In the genomic region with DNA sequence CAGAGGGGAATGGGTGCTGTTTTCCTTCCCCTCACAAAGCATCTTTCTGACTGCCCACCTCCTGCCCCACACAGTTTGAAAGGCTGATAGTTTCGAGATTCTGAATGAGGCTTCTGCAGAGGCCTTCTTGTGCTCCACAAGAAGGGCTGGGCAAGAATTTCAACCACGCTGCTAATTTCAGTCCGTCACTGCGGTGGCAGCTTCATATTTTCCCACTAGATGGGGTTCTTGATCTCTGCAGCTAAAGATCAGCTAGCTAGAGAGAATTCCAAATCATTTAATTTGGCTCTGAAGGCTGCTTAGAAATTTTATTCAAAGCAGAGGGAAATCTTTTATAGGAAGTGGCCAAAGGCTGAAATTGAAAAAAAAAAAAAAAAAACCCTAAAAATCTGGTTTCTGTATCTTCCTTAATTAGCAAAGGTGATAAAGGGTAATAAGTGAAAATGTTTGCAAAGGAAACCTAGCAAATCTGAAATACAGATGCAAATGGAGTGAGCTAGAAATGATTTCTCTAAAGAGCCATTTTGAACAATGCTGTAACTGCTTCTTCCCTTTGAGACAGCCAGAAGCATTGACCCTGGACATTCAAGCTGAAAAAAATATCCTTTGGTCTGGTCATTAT, we compare ENCODE assay signal across 8 cellular contexts. TPM values are rescaled to one million over a fixed set of nuclear protein-coding genes. Genes with fewer than 3 reads are reported as not detected.
DNase-seq lines count a peak whose midpoint lies in the region; ATAC-seq, FAIRE-seq and TF ChIP-seq lines count a peak whose summit lies in the region.

No MANE protein-coding gene starts in this region.

- no peak overlapping the region for H3K4me3 Mint-ChIP-seq in type B pancreatic cell

- H4K20me1 ChIP-seq in keratinocyte (ENCODE audit: control insufficient read depth, extremely low read depth, insufficient read depth, low read length) = no peaks in the 10 kb centered on the region

- no peaks in the 10 kb centered on the region for H3K9me3 Mint-ChIP-seq in type B pancreatic cell

- H3K79me2 ChIP-seq in keratinocyte (ENCODE audit: control insufficient read depth, insufficient read depth, low read length) = no peaks in the 10 kb centered on the region

- H3K27ac ChIP-seq in breast epithelium (peak overlapping the region in 1 of 2 donors; percentile 48), keratinocyte (ENCODE audit: control insufficient read depth, insufficient read depth, low read length) (no peak overlapping the region)

- DNase-seq in GM20000 (ENCODE audit: low spot score) = no peak
- DNase-seq in NCI-H2171 (lab: John Stamatoyannopoulos, UW) = peak; percentile 15
- DNase-seq in breast epithelium (ENCODE audit: low spot score in 2 of 2) = peak in 1 of 2 donors; percentile 30
- no peak for DNase-seq in keratinocyte (ENCODE audit: low read depth, low spot score)
- peak; percentile 57 for DNase-seq in type B pancreatic cell (ENCODE audit: extremely low spot score, unreplicated experiment)
- DNase-seq in GM19239 (ENCODE audit: insufficient read length, low spot score) = no peak

- H3K4me1 ChIP-seq in breast epithelium (no peaks in the 10 kb centered on the region), keratinocyte (ENCODE audit: control insufficient read depth, extremely low read depth, insufficient read depth, low read length) (no peaks in the 10 kb centered on the region)

- dilution Hi-C loops in keratinocyte (cut with MboI; ENCODE audit: extremely low pct_ligation_motif_present, low sequenced_read_pairs) = no loop called here

- TF ChIP-seq POLR2A in breast epithelium (IDR thresholded peaks at IDR 0.05) = no peak

- no peak overlapping the region for H3K4me2 ChIP-seq in keratinocyte (ENCODE audit: control insufficient read depth, extremely low read depth, insufficient read depth, low read depth, low read length)

- no peaks in the 10 kb centered on the region for H3K27me3 ChIP-seq in breast epithelium
- H3K27me3 ChIP-seq in keratinocyte (ENCODE audit: control insufficient read depth, extremely low read depth, insufficient read depth, low read length) = no peaks in the 10 kb centered on the region

- H3K4me1 Mint-ChIP-seq in type B pancreatic cell (ENCODE audit: unreplicated experiment) = peaks cover 5% of the 10 kb centered on the region

- H3K4me3 ChIP-seq in breast epithelium (no peak overlapping the region), keratinocyte (ENCODE audit: control insufficient read depth in 2 of 3, extremely low read depth in 1 of 3, insufficient read depth in 2 of 3, low read depth in 1 of 3, low read length in 3 of 3) (no peak overlapping the region)

- TF ChIP-seq CTCF in GM20000 (IDR thresholded peaks at IDR 0.05; ENCODE audit: extremely low read depth, missing control alignments) = peak; percentile 9
- TF ChIP-seq CTCF in breast epithelium (IDR thresholded peaks at IDR 0.05) = peak in 2 of 3 donors; percentile 28 to 34
- TF ChIP-seq CTCF in keratinocyte (optimal IDR thresholded peaks at IDR 0.05 in 1 of 3, IDR thresholded peaks at IDR 0.05 in 1 of 3, conservative IDR thresholded peaks at IDR 0.05 in 1 of 3; ENCODE audit: extremely low read depth in 1 of 3, insufficient read depth in 2 of 3, low read length in 3 of 3) = peak; percentile 46 to 57 (median 54)
- TF ChIP-seq CTCF in type B pancreatic cell (conservative IDR thresholded peaks at IDR 0.05) = peak; percentile 76

- no peak overlapping the region for H3K9ac ChIP-seq in keratinocyte (ENCODE audit: control insufficient read depth, extremely low read depth, insufficient read depth, low read length)

- ATAC-seq in GM21447 (IDR thresholded peaks at IDR 0.05; ENCODE audit: unreplicated experiment) (no peak), esophagus mucosa (no peak)

- H3K36me3 ChIP-seq in breast epithelium = no peaks in the 10 kb centered on the region
- no peaks in the 10 kb centered on the region for H3K36me3 ChIP-seq in keratinocyte (ENCODE audit: control insufficient read depth in 2 of 2, extremely low read depth in 1 of 2, insufficient read depth in 2 of 2, low read length in 2 of 2)

- no peak overlapping the region for H2AFZ ChIP-seq in keratinocyte (ENCODE audit: control insufficient read depth, low read length)

- H3K9me3 ChIP-seq in breast epithelium (peaks cover 2 to 4% of the 10 kb centered on the region in 2 donors), keratinocyte (ENCODE audit: control insufficient read depth, low read depth, low read length) (no peaks in the 10 kb centered on the region)

- H3K36me3 Mint-ChIP-seq in type B pancreatic cell = no peaks in the 10 kb centered on the region

- peaks cover 22% of the 10 kb centered on the region for H3K27me3 Mint-ChIP-seq in type B pancreatic cell

- intact Hi-C loops in breast epithelium (cut with DNase I; ENCODE audit: low total_unique reads) = no loop called here

- no peak overlapping the region for H3K27ac Mint-ChIP-seq in type B pancreatic cell

- H3K9me1 ChIP-seq in keratinocyte (ENCODE audit: control insufficient read depth, extremely low read depth, insufficient read depth, low read length) = no peaks in the 10 kb centered on the region

- FAIRE-seq in keratinocyte (lab: Jason Lieb, UNC) (no peak), GM19239 (lab: Jason Lieb, UNC) (no peak)

RNA-seq across cellular contexts. Expression of gene C13orf42, which starts 38.0 kb away (rescaled TPM):
- not detected for total RNA-seq in breast epithelium
- not detected in 3 replicates for polyA plus RNA-seq in keratinocyte
- polyA plus RNA-seq in keratinocyte (2011; ENCODE audit: low read depth) = not detected
- polyA plus RNA-seq in keratinocyte (2011; cell fraction: cytosol; rRNA removed) = not detected in 2 replicates
- polyA plus RNA-seq in keratinocyte (2011; cell fraction: nucleus; rRNA removed) = not detected in 2 replicates
- not detected in 2 replicates for polyA plus RNA-seq in keratinocyte (2012; ENCODE audit: low replicate concordance)
- polyA minus RNA-seq in keratinocyte = not detected in 3 replicates
- polyA minus RNA-seq in keratinocyte (2011; cell fraction: cytosol; rRNA and poly(A)+ RNA removed) = not detected
- not detected in 2 replicates for polyA minus RNA-seq in keratinocyte (2011; cell fraction: nucleus; rRNA and poly(A)+ RNA removed)
- total RNA-seq in type B pancreatic cell (ENCODE audit: low replicate concordance) = not detected in 2 replicates
- total RNA-seq in esophagus mucosa = not detected

Comparison
In these comparisons a context has a peak if more than half of its experiments do, and no peak if none do; other contexts are left out.
1. DNase-seq: peak in NCI-H2171 (single experiment) and type B pancreatic cell (single experiment); none in GM20000 (single experiment), keratinocyte (single experiment) and GM19239 (single experiment).
2. CTCF ChIP-seq: peak in every context shown above with its lines; median percentile 76 in type B pancreatic cell; 54 in keratinocyte; 31 in breast epithelium; 9 in GM20000.